ENCODE assay signal across 21 cellular contexts in the genomic region with DNA sequence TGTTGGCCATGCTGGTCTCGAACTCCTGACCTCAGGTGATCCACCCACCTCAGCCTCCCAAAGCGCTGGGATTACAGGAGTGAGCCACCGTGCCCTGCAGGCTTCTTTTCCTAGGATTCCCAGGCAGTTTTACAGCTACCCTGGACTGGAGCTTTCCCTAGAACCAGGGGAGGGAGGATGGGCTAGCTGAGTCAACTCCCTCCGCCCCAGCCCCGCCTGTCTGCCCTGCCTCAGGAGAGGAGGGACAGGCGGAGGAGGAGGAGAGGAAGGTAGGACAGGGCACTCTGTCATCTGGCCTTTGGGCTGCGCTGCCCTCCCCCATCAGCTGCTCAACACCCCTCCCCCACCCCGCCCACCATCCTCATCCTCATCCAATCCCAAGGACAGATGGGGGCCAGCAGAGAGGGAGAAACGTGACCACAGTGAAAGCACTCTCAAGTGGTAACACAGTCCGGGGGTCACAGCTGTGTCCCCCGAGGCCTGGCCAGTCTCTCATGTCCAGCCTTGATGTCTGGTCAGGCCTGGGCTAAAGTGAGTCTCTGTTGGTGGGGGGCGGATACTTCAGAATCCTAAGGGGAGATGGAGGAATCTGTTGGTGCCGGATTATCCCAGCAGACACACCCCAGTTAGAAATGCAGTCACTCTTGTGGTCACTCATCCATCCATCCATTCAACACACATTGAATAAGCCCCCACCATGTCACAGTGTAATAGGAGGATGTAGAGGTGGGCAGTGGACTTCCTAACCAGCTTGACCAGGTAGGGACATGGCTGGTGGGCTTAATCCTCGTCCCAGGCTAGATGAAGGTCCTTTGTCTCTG. TPM values are rescaled to one million over a fixed set of nuclear protein-coding genes. Genes with fewer than 3 reads are reported as not detected.
DNase-seq lines count a peak whose midpoint lies in the region; ATAC-seq lines count a peak whose summit lies in the region.
"Had no signal": no experiment of that assay in that cellular context is flagged by ENCODE, and none has a peak within 500 bp of the region (broad histone marks: within the 10 kb centered on the region; RNA-seq: fewer than 3 reads in every experiment).

No MANE protein-coding gene starts in this region.

- peaks cover 39 to 100% (median 82%) of the 10 kb centered on the region in 10 experiments for H3K4me1 ChIP-seq in BLaER1 treated with 17β-estradiol and CSF1 and Interleukin-3, amounts not matched to agents 10 nM and 100 nM
- peaks cover 64% of the 10 kb centered on the region for H3K4me1 ChIP-seq in HUES6 (ENCODE audit: control insufficient read depth, insufficient read depth, low read length)

- H4K20me1 ChIP-seq in BLaER1 treated with 17β-estradiol and CSF1 and Interleukin-3, amounts not matched to agents 10 nM and 100 nM: no peaks in the 10 kb centered on the region

- no peaks in the 10 kb centered on the region for H3K36me3 ChIP-seq in BLaER1 treated with 17β-estradiol and CSF1 and Interleukin-3, amounts not matched to agents 10 nM and 100 nM
- H3K36me3 ChIP-seq in HUES6 (ENCODE audit: control insufficient read depth, insufficient read depth, low read length): no peaks in the 10 kb centered on the region

- peak; percentile 85 for DNase-seq in ecto neural progenitor cell (ENCODE audit: low spot score)
- peak; percentile 80 for DNase-seq in myocyte (ENCODE audit: low read depth)
- no peak for DNase-seq in NK-92 (lab: John Stamatoyannopoulos, UW; ENCODE audit: unreplicated experiment)
- no peak for DNase-seq in NCI-H128 (lab: John Stamatoyannopoulos, UW; ENCODE audit: unreplicated experiment)
- DNase-seq: activated naive CD8-positive, alpha-beta T cell treated with anti-CD3 and anti-CD28 coated beads, Interleukin-2, amount 50 U/mL, for 24 hours; caudate nucleus; CD8-positive, alpha-beta memory T cell; naive thymus-derived CD4-positive, alpha-beta T cell; NCI-H748 treated with DMSO at 0.1 percent for 48 hours; stimulated activated CD4-positive, alpha-beta T cell treated with anti-CD3 and anti-CD28 coated beads, Interleukin-15, amount 100 ng/mL, for 24 hours; stimulated activated naive CD8-positive, alpha-beta T cell treated with anti-CD3 and anti-CD28 coated beads, Interleukin-15, amount 100 ng/mL, for 72 hours; T-cell had no signal

- H3K27ac ChIP-seq in BLaER1 treated with 17β-estradiol and CSF1 and Interleukin-3, amounts not matched to agents 10 nM and 100 nM: peak overlapping the region in 8 of 11 experiments; percentile 28 to 94 (median 50); a peak in 15 of 22 replicates
- H3K27ac ChIP-seq in HUES6 (ENCODE audit: low read depth, low read length): no peak overlapping the region

- peaks cover 0 to 6% (median 0%) of the 10 kb centered on the region in 11 experiments; a peak in 1 of 22 replicates for H3K27me3 ChIP-seq in BLaER1 treated with 17β-estradiol and CSF1 and Interleukin-3, amounts not matched to agents 10 nM and 100 nM
- H3K27me3 ChIP-seq in HUES6 (ENCODE audit: control insufficient read depth, insufficient read depth, low read length): no peaks in the 10 kb centered on the region

- H3K9ac ChIP-seq in BLaER1 treated with 17β-estradiol and CSF1 and Interleukin-3, amounts not matched to agents 10 nM and 100 nM: peak overlapping the region in 1 of 11 experiments; percentile 6; a peak in 1 of 22 replicates
- H3K9ac ChIP-seq in HUES6 (ENCODE audit: low read length): peak overlapping the region; percentile 21

- H3K4me3 ChIP-seq in BLaER1 treated with 17β-estradiol and CSF1 and Interleukin-3, amounts not matched to agents 10 nM and 100 nM: no peak overlapping the region
- H3K4me3 ChIP-seq in HUES6 (ENCODE audit: low read depth, low read length): peak overlapping the region; percentile 14; the same call in 1 of the 2 replicates

- no peak for ATAC-seq in HG03095 (IDR thresholded peaks at IDR 0.05; ENCODE audit: unreplicated experiment)
- ATAC-seq in GM19452 (IDR thresholded peaks at IDR 0.05; ENCODE audit: unreplicated experiment): no peak
- ATAC-seq: activated naive CD8-positive, alpha-beta T cell treated with anti-CD3 and anti-CD28 coated beads, Interleukin-2, amount 50 U/mL, for 24 hours; naive thymus-derived CD4-positive, alpha-beta T cell; stimulated activated naive CD8-positive, alpha-beta T cell treated with anti-CD3 and anti-CD28 coated beads, Interleukin-15, amount 100 ng/mL, for 72 hours; T-cell had no signal

- H3K9me3 ChIP-seq in BLaER1 treated with 17β-estradiol and CSF1 and Interleukin-3, amounts not matched to agents 10 nM and 100 nM (replicated peaks in 1 of 11): no peaks in the 10 kb centered on the region
- H3K9me3 ChIP-seq in HUES6 (ENCODE audit: control insufficient read depth, insufficient read depth, low read depth, low read length): no peaks in the 10 kb centered on the region

- H3K4me2 ChIP-seq in BLaER1 treated with 17β-estradiol and CSF1 and Interleukin-3, amounts not matched to agents 10 nM and 100 nM: peak overlapping the region in 10 of 11 experiments; percentile 43 to 99 (median 94); a peak in 16 of 22 replicates

RNA-seq across cellular contexts. Expression of a gene that starts 12.3 kb away (rescaled TPM):
- 0.11 and 0.36 TPM in 2 replicates for total RNA-seq in myocyte
- polyA plus RNA-seq in myocyte (2012): 0.26 TPM
- total RNA-seq: HT-29 had no signal

RNA-seq across cellular contexts. Expression of a gene that starts 51.7 kb away (rescaled TPM):
- total RNA-seq in myocyte: not detected in 2 replicates
- not detected for polyA plus RNA-seq in myocyte (2012)
- total RNA-seq: CD8-positive, alpha-beta memory T cell; fibroblast of villous mesenchyme; G401; HT-29; lower leg skin; naive thymus-derived CD4-positive, alpha-beta T cell; T-cell; urinary bladder had no signal
- polyA plus RNA-seq: CD8-positive, alpha-beta memory T cell; naive thymus-derived CD4-positive, alpha-beta T cell; urinary bladder had no signal

Comparison
In these comparisons a context has a peak if more than half of its experiments do, and no peak if none do; other contexts are left out.
1. DNase-seq: peak in ecto neural progenitor cell (single experiment) and myocyte (single experiment); none in NK-92 (single experiment) and NCI-H128 (single experiment).